ENCODE assay signal across 24 cellular contexts in genomic region chr6:150308812-150309475, GRCh38. TPM values are rescaled to one million over a fixed set of nuclear protein-coding genes. Genes with fewer than 3 reads are reported as not detected.
DNase-seq lines count a peak whose midpoint lies in the region; ATAC-seq, FAIRE-seq and TF ChIP-seq lines count a peak whose summit lies in the region.
"Had no signal": no experiment of that assay in that cellular context is flagged by ENCODE, and none has a peak within 500 bp of the region (broad histone marks: within the 10 kb centered on the region; RNA-seq: fewer than 3 reads in every experiment).

No MANE protein-coding gene starts in this region.

- ATAC-seq in K562 (no peak), HG02840 (IDR thresholded peaks at IDR 0.05; ENCODE audit: low FRiP score, unreplicated experiment) (no peak), GM18502 (IDR thresholded peaks at IDR 0.05; ENCODE audit: poor library complexity, unreplicated experiment) (no peak)
- ATAC-seq: CD8-positive, alpha-beta T cell; GM12878 had no signal

- H2BK20ac ChIP-seq in H1 (ENCODE audit: low read length) = no peak overlapping the region

- no peak overlapping the region for H3K14ac ChIP-seq in H1 (ENCODE audit: insufficient read length)

- H2AFZ ChIP-seq in K562 (ENCODE audit: low read depth, low read length) (no peak overlapping the region), H1 (ENCODE audit: low read length) (no peak overlapping the region)

- no peak for TF ChIP-seq EP300 in K562 (IDR thresholded peaks at IDR 0.05; ENCODE audit: low read length)
- no peak for TF ChIP-seq EP300 in H1 (IDR thresholded peaks at IDR 0.05; ENCODE audit: borderline replicate concordance in 1 of 2, low read depth in 2 of 2, low read length in 2 of 2)

- no peak overlapping the region for H2BK5ac ChIP-seq in H1 (ENCODE audit: low read depth, low read length)

- peak overlapping the region in 7 of 8 donors; percentile 8 to 96 (median 85) for H3K27ac Mint-ChIP-seq in CD8-positive, alpha-beta memory T cell
- H3K27ac Mint-ChIP-seq: CD4-positive, CD25-positive, alpha-beta regulatory T cell had no signal

- no peaks in the 10 kb centered on the region for H3K9me3 Mint-ChIP-seq in CD8-positive, alpha-beta memory T cell
- H3K9me3 Mint-ChIP-seq: CD8-positive, alpha-beta T cell had no signal

- intact Hi-C loops in K562 (cut with micrococcal nuclease) = no loop called here

- in situ Hi-C loops in K562 (cut with MboI) = no loop called here

- no peak overlapping the region for H2BK15ac ChIP-seq in H1 (ENCODE audit: low read length)

- H3K9me1 ChIP-seq in K562 (ENCODE audit: control insufficient read depth, insufficient read depth, low read length) = no peaks in the 10 kb centered on the region

- WGBS in K562 (ENCODE audit: insufficient coverage, low coverage, missing lambda C conversion rate) = 33% methylated on average over 4 of the region's 7 CpGs
- WGBS in H1 (ENCODE audit: extremely low coverage in 1 of 2, insufficient coverage in 1 of 2, insufficient read length in 1 of 2, insufficient replicate concordance in 2 of 2, low coverage in 1 of 2, low lambda C conversion rate in 2 of 2, missing lambda C conversion rate in 1 of 2), 2 experiments = 32 to 83% methylated on average over 3 to 7 of the region's 7 CpGs

- H3K4me2 ChIP-seq in K562 (ENCODE audit: insufficient read depth, low read length) (no peak overlapping the region), H1 (ENCODE audit: insufficient read depth in 1 of 2, low read depth in 2 of 2, low read length in 2 of 2) (no peak overlapping the region)

- DNase-seq in CD8-positive, alpha-beta memory T cell = no peak
- no peak for DNase-seq in K562 (ENCODE audit: extremely low read depth in 1 of 4, low spot score in 3 of 4)
- no peak for DNase-seq in H1 (ENCODE audit: low read depth in 1 of 2, low spot score in 2 of 2)
- no peak for DNase-seq in NCI-H748 treated with DMSO at 0.1 percent for 48 hours (lab: John Stamatoyannopoulos, UW)
- DNase-seq in stimulated activated CD4-positive, alpha-beta T cell treated with anti-CD3 and anti-CD28 coated beads, Interleukin-2, amount 100 ng/mL, for 24 hours = no peak
- DNase-seq: C1 segment of cervical spinal cord; CD4-positive, CD25-positive, alpha-beta regulatory T cell; CD8-positive, alpha-beta T cell; DMS 273 treated with DMSO at 0.1 percent for 48 hours; DMS79; EL; GDM1; GOT3; H7; HCEC 1CT had no signal

- no peak for TF ChIP-seq CTCF in HEK293 (tag by site-specific recombination; IDR thresholded peaks at IDR 0.05)
- no peak for TF ChIP-seq CTCF in K562 (IDR thresholded peaks at IDR 0.05 in 2 of 3, conservative IDR thresholded peaks at IDR 0.05 in 1 of 3; ENCODE audit: insufficient read depth in 2 of 3, low read depth in 1 of 3, low read length in 3 of 3)
- TF ChIP-seq CTCF in H1 (IDR thresholded peaks at IDR 0.05; ENCODE audit: control extremely low read depth in 1 of 3, insufficient read depth in 1 of 3, low read depth in 1 of 3, low read length in 3 of 3) = no peak

- H4K91ac ChIP-seq in H1 (replicated peaks; ENCODE audit: insufficient read length, low read length) = no peak overlapping the region

- H3K56ac ChIP-seq in H1 (replicated peaks; ENCODE audit: insufficient read length, low read depth, low read length) = no peak overlapping the region

- no peak overlapping the region for H2BK12ac ChIP-seq in H1 (ENCODE audit: low read depth, low read length)

- H3K79me1 ChIP-seq in H1 (ENCODE audit: low read depth, low read length) = no peaks in the 10 kb centered on the region

- H3K27me3 ChIP-seq in CD8-positive, alpha-beta memory T cell (ENCODE audit: insufficient read depth, low read length, poor library complexity, severe bottlenecking) = no peaks in the 10 kb centered on the region
- no peaks in the 10 kb centered on the region for H3K27me3 ChIP-seq in K562 (ENCODE audit: control insufficient read depth in 2 of 2, insufficient read depth in 2 of 2, low read length in 2 of 2)
- H3K27me3 ChIP-seq in H1 (replicated peaks in 1 of 4; ENCODE audit: control insufficient read depth in 3 of 4, extremely low read depth in 1 of 4, insufficient read depth in 3 of 4, low read length in 3 of 4) = no peaks in the 10 kb centered on the region; a peak in 1 of 7 replicates

- TF ChIP-seq RAD21 in K562 (CRISPR knock-in tag; conservative IDR thresholded peaks at IDR 0.05 in 1 of 2, IDR thresholded peaks at IDR 0.05 in 1 of 2) = no peak
- no peak for TF ChIP-seq RAD21 in H1 (IDR thresholded peaks at IDR 0.05 in 1 of 2, conservative IDR thresholded peaks at IDR 0.05 in 1 of 2; ENCODE audit: low read depth in 2 of 2, low read length in 2 of 2)

- no peak overlapping the region for H3K4me3 ChIP-seq in CD8-positive, alpha-beta memory T cell (ENCODE audit: low read length)
- H3K4me3 ChIP-seq in HEK293 (ENCODE audit: low read depth, low read length) = no peak overlapping the region
- H3K4me3 ChIP-seq in K562 = no peak overlapping the region
- H3K4me3 ChIP-seq in H1 (ENCODE audit: extremely low read depth in 1 of 4, insufficient read depth in 2 of 4, low read depth in 3 of 4, low read length in 4 of 4) = no peak overlapping the region
- H3K4me3 ChIP-seq: GM12878 had no signal

- no peaks in the 10 kb centered on the region for H3K9me3 ChIP-seq in CD8-positive, alpha-beta memory T cell (ENCODE audit: low read length)
- H3K9me3 ChIP-seq in HEK293 (ENCODE audit: control insufficient read depth, insufficient read depth, low read depth, low read length) (no peaks in the 10 kb centered on the region), K562 (replicated peaks; ENCODE audit: control insufficient read depth, insufficient read depth, low read depth, low read length) (no peaks in the 10 kb centered on the region), H1 (ENCODE audit: insufficient read depth in 2 of 2, low read depth in 1 of 2, low read length in 1 of 2) (no peaks in the 10 kb centered on the region)

- no peak overlapping the region for H4K5ac ChIP-seq in H1 (ENCODE audit: insufficient read length, low read depth, low read length)

- no peak overlapping the region for H3K4ac ChIP-seq in H1 (replicated peaks; ENCODE audit: insufficient read length, low read depth, low read length)

- H4K8ac ChIP-seq in H1 (ENCODE audit: extremely low read depth, insufficient read depth, low read length) = no peak overlapping the region

- CTCF ChIA-PET in CD8-positive, alpha-beta memory T cell (lab: Charles Lee) = interaction anchor here (1.2 to 1.7 kb wide), 2 partner anchors 25 to 238 kb away, joined by 3 to 6 read pairs; no protein-coding TSS in a partner anchor
- CTCF ChIA-PET in HEK293 (lab: Yijun Ruan, JAX) (no interaction called here), K562 (lab: Yijun Ruan, JAX; ENCODE audit: low intra/inter-chr PET ratio) (no interaction called here), H1 (lab: Charles Lee; ENCODE audit: partially characterized antibody) (interaction anchor here (0.9 to 1.1 kb wide), 2 partner anchors 26 to 87 kb away, joined by 3 read pairs; no protein-coding TSS in a partner anchor)

- H3K4me1 ChIP-seq in CD8-positive, alpha-beta memory T cell (ENCODE audit: insufficient read depth, low read length) = peaks cover 32% of the 10 kb centered on the region
- H3K4me1 ChIP-seq in HEK293 (ENCODE audit: control insufficient read depth, insufficient read depth, low read length) = no peaks in the 10 kb centered on the region
- peaks cover 3 to 5% of the 10 kb centered on the region in 2 experiments; a peak in 3 of 5 replicates for H3K4me1 ChIP-seq in K562 (replicated peaks in 1 of 2; ENCODE audit: control insufficient read depth in 2 of 2, insufficient read depth in 2 of 2, low read length in 2 of 2)
- H3K4me1 ChIP-seq in H1 (replicated peaks in 1 of 4; ENCODE audit: control insufficient read depth in 3 of 4, insufficient read depth in 4 of 4, low read length in 3 of 4) = no peaks in the 10 kb centered on the region

- H3K79me2 ChIP-seq in K562 (ENCODE audit: control insufficient read depth, insufficient read depth, low read length) = no peaks in the 10 kb centered on the region
- no peaks in the 10 kb centered on the region for H3K79me2 ChIP-seq in H1 (ENCODE audit: control insufficient read depth in 1 of 2, insufficient read depth in 2 of 2, low read length in 2 of 2)

- FAIRE-seq in K562 (lab: Jason Lieb, UNC) (no peak), H1 (lab: Jason Lieb, UNC) (no peak)
- FAIRE-seq: D721Med, GM12878, GM18507 had no signal

- peak overlapping the region in 4 of 7 donors; percentile 10 to 65 (median 51) for H3K4me3 Mint-ChIP-seq in CD8-positive, alpha-beta memory T cell
- H3K4me3 Mint-ChIP-seq: CD4-positive, CD25-positive, alpha-beta regulatory T cell; CD8-positive, alpha-beta T cell had no signal

- no peaks in the 10 kb centered on the region for H4K20me1 ChIP-seq in K562 (replicated peaks; ENCODE audit: control insufficient read depth, insufficient read depth, low read length)
- H4K20me1 ChIP-seq in H1 (replicated peaks in 1 of 2; ENCODE audit: control insufficient read depth in 1 of 2, insufficient read depth in 2 of 2, low read length in 2 of 2) = no peaks in the 10 kb centered on the region

- H3K23me2 ChIP-seq in H1 (ENCODE audit: low read depth, low read length) = no peaks in the 10 kb centered on the region; the same call in 1 of the 2 replicates

- POLR2A ChIA-PET in CD8-positive, alpha-beta memory T cell (lab: Charles Lee) = no interaction called here
- POLR2A ChIA-PET in HEK293 (lab: Yijun Ruan, JAX) (no interaction called here), K562 (lab: Yijun Ruan, JAX) (interaction anchor here (0.6 to 0.8 kb wide), 4 partner anchors 18 to 238 kb away, joined by 3 read pairs; no protein-coding TSS in a partner anchor), H1 (lab: Charles Lee; ENCODE audit: partially characterized antibody) (no interaction called here)

- H2AK5ac ChIP-seq in H1 (ENCODE audit: low read depth, low read length) = 0 out of 2 replicates have a peak overlapping the region, but pooled peaks have one; percentile 1

- H3K36me3 Mint-ChIP-seq in CD8-positive, alpha-beta memory T cell = no peaks in the 10 kb centered on the region
- H3K36me3 Mint-ChIP-seq: CD4-positive, CD25-positive, alpha-beta regulatory T cell; CD8-positive, alpha-beta T cell had no signal

- TF ChIP-seq POLR2A in K562 (conservative IDR thresholded peaks at IDR 0.05) = no peak
- no peak for TF ChIP-seq POLR2A in H1 (IDR thresholded peaks at IDR 0.05; ENCODE audit: control extremely low read depth in 1 of 2, low read depth in 2 of 2, low read length in 2 of 2)

- H3K18ac ChIP-seq in H1 (ENCODE audit: extremely low read depth, low read length) = no peak overlapping the region

- BruUV-seq in K562 (replicated peaks; lab: Mats Ljungman, UMichigan) = no TSS peak

- H3K23ac ChIP-seq in H1 (ENCODE audit: insufficient read length) = no peak overlapping the region

- H2BK120ac ChIP-seq in H1 (replicated peaks; ENCODE audit: low read depth, low read length) = no peak overlapping the region

- no peaks in the 10 kb centered on the region for H3K36me3 ChIP-seq in CD8-positive, alpha-beta memory T cell (ENCODE audit: insufficient read depth, low read length)
- H3K36me3 ChIP-seq in HEK293 (ENCODE audit: control insufficient read depth in 2 of 2, insufficient read depth in 1 of 2, low read length in 2 of 2) (no peaks in the 10 kb centered on the region), K562 (ENCODE audit: control insufficient read depth, insufficient read depth, low read length) (no peaks in the 10 kb centered on the region), H1 (ENCODE audit: control insufficient read depth in 2 of 4, insufficient read depth in 4 of 4, low read length in 3 of 4) (no peaks in the 10 kb centered on the region)

- no peak overlapping the region for H3K27ac ChIP-seq in CD8-positive, alpha-beta memory T cell (ENCODE audit: low read depth, low read length)
- no peak overlapping the region for H3K27ac ChIP-seq in HEK293 (ENCODE audit: extremely low read depth, low read depth, low read length)
- H3K27ac ChIP-seq in K562 (ENCODE audit: extremely low read depth, low read depth, low read length) = no peak overlapping the region
- no peak overlapping the region for H3K27ac ChIP-seq in H1 (ENCODE audit: low read depth, low read length)

- H3K27me3 Mint-ChIP-seq in CD8-positive, alpha-beta memory T cell = no peaks in the 10 kb centered on the region

- H3K4me1 Mint-ChIP-seq in CD8-positive, alpha-beta memory T cell = peaks cover 46 to 62% (median 49%) of the 10 kb centered on the region in 3 donors
- H3K4me1 Mint-ChIP-seq: CD4-positive, CD25-positive, alpha-beta regulatory T cell had no signal

- H3K9ac ChIP-seq in K562 (ENCODE audit: insufficient read depth in 1 of 2, low read depth in 2 of 2, low read length in 2 of 2) (no peak overlapping the region), H1 (replicated peaks in 1 of 4; ENCODE audit: extremely low read depth in 1 of 4, low read depth in 3 of 4, low read length in 3 of 4) (no peak overlapping the region)

RNA-seq across cellular contexts. Expression of gene IYD, which starts 59.9 kb away (rescaled TPM):
- not detected for total RNA-seq in CD8-positive, alpha-beta memory T cell
- polyA plus RNA-seq in CD8-positive, alpha-beta memory T cell = not detected
- not detected in 2 replicates for total RNA-seq in K562 (2011; cell fraction: chromatin; rRNA removed; ENCODE audit: low replicate concordance)
- total RNA-seq in K562 (2011; cell fraction: nucleolus; rRNA removed) = not detected in 2 replicates
- total RNA-seq in K562 (2011; cell fraction: nucleoplasm; rRNA removed) = not detected in 2 replicates
- not detected in 2 replicates for total RNA-seq in K562 (2014; rRNA removed)
- total RNA-seq in K562 (2014; rRNA removed; fragmentation: Illumina TruSeq; extraction: Trizol) = not detected in 2 replicates
- total RNA-seq in K562 (2015; rRNA removed; fragmentation: Illumina TruSeq; extraction: Trizol) = not detected in 2 replicates
- not detected in 2 replicates for total RNA-seq in K562 (2021)
- polyA plus RNA-seq in K562 (2011; rRNA removed) = not detected in 2 replicates
- not detected in 2 replicates for polyA plus RNA-seq in K562 (2011; cell fraction: cytosol; rRNA removed)
- not detected in 2 replicates for polyA plus RNA-seq in K562 (2011; cell fraction: nucleus; rRNA removed)
- 0.01 TPM in 1 of 2 replicates, not detected in the other for polyA plus RNA-seq in K562 (2012)
- polyA plus RNA-seq in K562 (2014; fragmentation: Illumina TruSeq; extraction: Trizol) = not detected in 2 replicates
- not detected for polyA plus RNA-seq in K562 (2014; fragmentation: Nextera tagmentation; extraction: Ambion mirVana)
- 0.09 TPM in 1 of 2 replicates, not detected in the other for polyA plus RNA-seq in K562 (2014; rRNA removed)
- 0.04 TPM in 1 of 2 replicates, not detected in the other for polyA minus RNA-seq in K562 (2011; rRNA and poly(A)+ RNA removed)
- polyA minus RNA-seq in K562 (2011; cell fraction: cytosol; rRNA and poly(A)+ RNA removed) = not detected in 2 replicates
- polyA minus RNA-seq in K562 (2011; cell fraction: nucleus; rRNA and poly(A)+ RNA removed) = not detected in 2 replicates
- total RNA-seq in H1 (2021; fragmentation: NEBNext Ultra II Directional; extraction: Animal tissue kit (Norgen Biotek cat#: 25700)) = not detected in 2 replicates
- polyA plus RNA-seq in H1 (2011; rRNA removed) = not detected in 2 replicates
- polyA plus RNA-seq in H1 (2011; cell fraction: cytosol; rRNA removed) = not detected
- polyA plus RNA-seq in H1 (2011; cell fraction: nucleus; rRNA removed) = not detected
- polyA plus RNA-seq in H1 (2012, experiment 1 of 2) = not detected in 4 replicates
- not detected for polyA plus RNA-seq in H1 (2012, experiment 2 of 2)
- not detected for polyA plus RNA-seq in H1 (2013, experiment 1 of 2)
- polyA plus RNA-seq in H1 (2013, experiment 2 of 2) = not detected
- polyA minus RNA-seq in H1 (2011; rRNA and poly(A)+ RNA removed) = not detected in 2 replicates
- not detected for polyA minus RNA-seq in H1 (2011; cell fraction: cytosol; rRNA and poly(A)+ RNA removed)
- not detected for polyA minus RNA-seq in H1 (2011; cell fraction: nucleus; rRNA and poly(A)+ RNA removed)
- total RNA-seq: A172; A673; CD4-positive, CD25-positive, alpha-beta regulatory T cell; CD8-positive, alpha-beta T cell; GM12878; H7 had no signal
- polyA plus RNA-seq: BJ; CD4-positive, CD25-positive, alpha-beta regulatory T cell had no signal

Comparison
In these comparisons a context has a peak if more than half of its experiments do, and no peak if none do; other contexts are left out.
1. CTCF ChIA-PET loops: an anchor here in CD8-positive, alpha-beta memory T cell (1.2 to 1.7 kb wide) and H1 (0.9 to 1.1 kb wide); none called in HEK293 and K562.